In genomic region chr5:91092859-91093843, GRCh38 we compare ENCODE assay signal across 24 cellular contexts.
A peak's percentile ranks its signal among the peaks of the same experiment; 100 is the strongest.
DNase-seq lines count a peak whose midpoint lies in the region; ATAC-seq, FAIRE-seq and TF ChIP-seq lines count a peak whose summit lies in the region.
"Had no signal": no experiment of that assay in that cellular context is flagged by ENCODE, and none has a peak within 500 bp of the region (broad histone marks: within the 10 kb centered on the region; RNA-seq: fewer than 3 reads in every experiment).

No MANE protein-coding gene starts in this region.

- CTCF ChIA-PET in A549 (lab: Yijun Ruan, JAX) = interaction anchor here (0.9 to 2.4 kb wide), 4 partner anchors 9 to 292 kb away, joined by 3 to 9 read pairs (median 6); no protein-coding TSS in a partner anchor
- CTCF ChIA-PET in H1 (lab: Charles Lee; ENCODE audit: partially characterized antibody) = interaction anchor here (1.8 to 2.2 kb wide), 2 partner anchors 16 to 104 kb away, joined by 4 to 6 read pairs; no protein-coding TSS in a partner anchor

- no peak overlapping the region for H3K56ac ChIP-seq in H1 (replicated peaks; ENCODE audit: insufficient read length, low read depth, low read length)

- H3K4ac ChIP-seq in H1 (replicated peaks; ENCODE audit: insufficient read length, low read depth, low read length) (no peak overlapping the region), trophoblast cell (ENCODE audit: low read depth, low read length) (no peak overlapping the region)

- no peak overlapping the region for H2AK5ac ChIP-seq in H1 (ENCODE audit: low read depth, low read length)
- H2AK5ac ChIP-seq in trophoblast cell (ENCODE audit: low read length) = no peak overlapping the region

- TF ChIP-seq CTCF in A549 (IDR thresholded peaks at IDR 0.05) (no peak), H1 (IDR thresholded peaks at IDR 0.05; ENCODE audit: control extremely low read depth in 1 of 3, insufficient read depth in 1 of 3, low read depth in 1 of 3, low read length in 3 of 3) (no peak), dorsolateral prefrontal cortex (IDR thresholded peaks at IDR 0.05 in 54 of 56, conservative IDR thresholded peaks at IDR 0.05 in 2 of 56; ENCODE audit: low read depth in 1 of 56, partially characterized antibody in 56 of 56) (no peak)

- no peak overlapping the region for H3K4me2 ChIP-seq in A549
- no peak overlapping the region for H3K4me2 ChIP-seq in H1 (ENCODE audit: insufficient read depth in 1 of 2, low read depth in 2 of 2, low read length in 2 of 2)
- H3K4me2 ChIP-seq in trophoblast cell (ENCODE audit: low read length) = no peak overlapping the region
- H3K4me2 ChIP-seq: PC-9 had no signal

- DNase-seq in A549 (ENCODE audit: low read depth in 1 of 2, low spot score in 1 of 2) = no peak
- peak; percentile 3 for DNase-seq in SK-N-DZ (ENCODE audit: low spot score)
- DNase-seq in H1 (ENCODE audit: low read depth in 1 of 2, low spot score in 2 of 2) = no peak
- peak; percentile 42 to 67 for DNase-seq in trophoblast cell
- DNase-seq in dorsolateral prefrontal cortex = no peak
- DNase-seq in HuH-7.5 (ENCODE audit: low spot score) = no peak
- no peak for DNase-seq in NCI-H1048 (lab: John Stamatoyannopoulos, UW)
- DNase-seq: 8988T; GM23248; HFFc6; NCI-H1092 treated with DMSO at 0.1 percent for 48 hours; NCI-H146; NCI-H1930; NCI-H2107; NCI-H446; NCI-H524 treated with DMSO at 0.1 percent for 48 hours; NCI-H774; NK-92 treated with Interleukin-12 subunit alpha and Interleukin-12 subunit beta, amount 100 ng/mL, for 24 hours; PC-9; SJCRH30 had no signal

- H3K4me1 ChIP-seq in A549 (peaks cover 10% of the 10 kb centered on the region; the same call in 2 of the 3 replicates), H1 (replicated peaks in 1 of 4; ENCODE audit: control insufficient read depth in 3 of 4, insufficient read depth in 4 of 4, low read length in 3 of 4) (peaks cover 3 to 15% (median 8%) of the 10 kb centered on the region in 4 experiments; a peak in 6 of 7 replicates), trophoblast cell (ENCODE audit: control insufficient read depth in 1 of 2, insufficient read depth in 2 of 2, low read length in 2 of 2) (no peaks in the 10 kb centered on the region)
- H3K4me1 ChIP-seq: SJCRH30 had no signal

- H4K5ac ChIP-seq in H1 (ENCODE audit: insufficient read length, low read depth, low read length) = no peak overlapping the region

- H3K18ac ChIP-seq in H1 (ENCODE audit: extremely low read depth, low read length) (no peak overlapping the region), trophoblast cell (ENCODE audit: low read length) (no peak overlapping the region)

- no peaks in the 10 kb centered on the region for H3K27me3 ChIP-seq in H1 (replicated peaks in 1 of 4; ENCODE audit: control insufficient read depth in 3 of 4, extremely low read depth in 1 of 4, insufficient read depth in 3 of 4, low read length in 3 of 4)
- no peaks in the 10 kb centered on the region for H3K27me3 ChIP-seq in trophoblast cell (ENCODE audit: insufficient read depth, low read length)
- no peaks in the 10 kb centered on the region for H3K27me3 ChIP-seq in dorsolateral prefrontal cortex
- H3K27me3 ChIP-seq: SJCRH30 had no signal

- H3K79me2 ChIP-seq in H1 (ENCODE audit: control insufficient read depth in 1 of 2, insufficient read depth in 2 of 2, low read length in 2 of 2) (no peaks in the 10 kb centered on the region; a peak in 1 of 4 replicates), trophoblast cell (ENCODE audit: control insufficient read depth, insufficient read depth, low read length, poor library complexity) (no peaks in the 10 kb centered on the region)

- H2BK15ac ChIP-seq in H1 (ENCODE audit: low read length) = 0 out of 2 replicates have a peak overlapping the region, but pooled peaks have one; percentile 40

- 0 out of 2 replicates have a peak overlapping the region, but pooled peaks have one; percentile 25 for H2BK20ac ChIP-seq in H1 (ENCODE audit: low read length)

- no peak for ATAC-seq in A549
- no peak for ATAC-seq in GM18520 (IDR thresholded peaks at IDR 0.05; ENCODE audit: unreplicated experiment)
- ATAC-seq: Right ventricle myocardium inferior had no signal

- no peak overlapping the region for H2AFZ ChIP-seq in H1 (ENCODE audit: low read length)
- H2AFZ ChIP-seq in trophoblast cell (ENCODE audit: insufficient read depth, low read length, poor library complexity) = no peak overlapping the region
- H2AFZ ChIP-seq: GM23248, PC-9 had no signal

- H3K14ac ChIP-seq in H1 (ENCODE audit: insufficient read length) (no peak overlapping the region), trophoblast cell (ENCODE audit: low read length) (no peak overlapping the region)

- H3K23ac ChIP-seq in H1 (ENCODE audit: insufficient read length) (no peak overlapping the region), trophoblast cell (ENCODE audit: low read length) (no peak overlapping the region)

- 83% methylated on average over 10 of the region's 10 CpGs for WGBS in A549 (ENCODE audit: missing lambda C conversion rate)
- 89% methylated on average over 10 of the region's 10 CpGs; no CpG with 5 or more reads in 1 of the 2 experiments for WGBS in H1 (ENCODE audit: extremely low coverage in 1 of 2, insufficient coverage in 1 of 2, insufficient read length in 1 of 2, insufficient replicate concordance in 2 of 2, low coverage in 1 of 2, low lambda C conversion rate in 2 of 2, missing lambda C conversion rate in 1 of 2), 2 experiments
- WGBS in trophoblast cell (ENCODE audit: extremely low coverage, insufficient coverage, insufficient read length) = no CpG with 5 or more reads among the region's 10 CpGs

- FAIRE-seq in A549 (lab: Jason Lieb, UNC) (no peak), H1 (lab: Jason Lieb, UNC) (no peak)
- FAIRE-seq: GM18507 had no signal

- H4K20me1 ChIP-seq in H1 (replicated peaks in 1 of 2; ENCODE audit: control insufficient read depth in 1 of 2, insufficient read depth in 2 of 2, low read length in 2 of 2) = no peaks in the 10 kb centered on the region

- H2BK12ac ChIP-seq in H1 (ENCODE audit: low read depth, low read length) = no peak overlapping the region
- no peak overlapping the region for H2BK12ac ChIP-seq in trophoblast cell (ENCODE audit: low read length)

- H3K27ac ChIP-seq in A549 (no peak overlapping the region), H1 (ENCODE audit: low read depth, low read length) (no peak overlapping the region), trophoblast cell (ENCODE audit: low read depth, low read length) (no peak overlapping the region), dorsolateral prefrontal cortex (no peak overlapping the region)
- H3K27ac ChIP-seq: GM23248, PC-9, SJCRH30 had no signal

- H2BK120ac ChIP-seq in H1 (replicated peaks; ENCODE audit: low read depth, low read length) = no peak overlapping the region
- H2BK120ac ChIP-seq in trophoblast cell (ENCODE audit: insufficient read depth, low read length, poor library complexity) = no peak overlapping the region

- TF ChIP-seq POLR2A in A549 (IDR thresholded peaks at IDR 0.05; ENCODE audit: low read length) (no peak), H1 (IDR thresholded peaks at IDR 0.05; ENCODE audit: control extremely low read depth in 1 of 2, low read depth in 2 of 2, low read length in 2 of 2) (no peak)

- TF ChIP-seq RAD21 in A549 (conservative IDR thresholded peaks at IDR 0.05 in 1 of 2, IDR thresholded peaks at IDR 0.05 in 1 of 2) (no peak), H1 (IDR thresholded peaks at IDR 0.05 in 1 of 2, conservative IDR thresholded peaks at IDR 0.05 in 1 of 2; ENCODE audit: low read depth in 2 of 2, low read length in 2 of 2) (no peak)

- POLR2A ChIA-PET in A549 (lab: Yijun Ruan, JAX) (interaction anchor here (1.3 kb wide), 1 partner anchor 290 kb away, joined by 3 read pairs; the partner anchor contains the start of gene ARRDC3), H1 (lab: Charles Lee; ENCODE audit: partially characterized antibody) (interaction anchor here (0.6 kb wide), 1 partner anchor 9 kb away, joined by 3 read pairs; no protein-coding TSS in a partner anchor)

- H2BK5ac ChIP-seq in H1 (ENCODE audit: low read depth, low read length) (no peak overlapping the region), trophoblast cell (ENCODE audit: low read depth, low read length, poor library complexity) (no peak overlapping the region)

- H4K91ac ChIP-seq in H1 (replicated peaks; ENCODE audit: insufficient read length, low read length) (no peak overlapping the region), trophoblast cell (ENCODE audit: low read depth, low read length) (no peak overlapping the region)

- TF ChIP-seq EP300 in A549 (IDR thresholded peaks at IDR 0.05) (no peak), H1 (IDR thresholded peaks at IDR 0.05; ENCODE audit: borderline replicate concordance in 1 of 2, low read depth in 2 of 2, low read length in 2 of 2) (no peak)

- H4K8ac ChIP-seq in H1 (ENCODE audit: extremely low read depth, insufficient read depth, low read length) = no peak overlapping the region
- no peak overlapping the region for H4K8ac ChIP-seq in trophoblast cell (ENCODE audit: low read depth, low read length)

- H3K9me3 ChIP-seq in A549 (no peaks in the 10 kb centered on the region), H1 (ENCODE audit: insufficient read depth in 2 of 2, low read depth in 1 of 2, low read length in 1 of 2) (no peaks in the 10 kb centered on the region), trophoblast cell (ENCODE audit: insufficient read depth, low read depth, low read length) (no peaks in the 10 kb centered on the region)
- H3K9me3 ChIP-seq: HAP-1, SJCRH30 had no signal

- H3K36me3 ChIP-seq in H1 (ENCODE audit: control insufficient read depth in 2 of 4, insufficient read depth in 4 of 4, low read length in 3 of 4) = no peaks in the 10 kb centered on the region
- H3K36me3 ChIP-seq in trophoblast cell (ENCODE audit: control insufficient read depth in 1 of 2, insufficient read depth in 2 of 2, low read length in 2 of 2) = no peaks in the 10 kb centered on the region
- H3K36me3 ChIP-seq: HAP-1, SJCRH30 had no signal

- H3K79me1 ChIP-seq in H1 (ENCODE audit: low read depth, low read length) = no peaks in the 10 kb centered on the region
- no peaks in the 10 kb centered on the region for H3K79me1 ChIP-seq in trophoblast cell (ENCODE audit: low read length)

- no peaks in the 10 kb centered on the region for H3K23me2 ChIP-seq in H1 (ENCODE audit: low read depth, low read length)

- intact Hi-C loops in dorsolateral prefrontal cortex (cut with DNase I) = no loop called here

- no peak overlapping the region for H3K4me3 ChIP-seq in A549
- H3K4me3 ChIP-seq in H1 (ENCODE audit: extremely low read depth in 1 of 4, insufficient read depth in 2 of 4, low read depth in 3 of 4, low read length in 4 of 4) = no peak overlapping the region
- no peak overlapping the region for H3K4me3 ChIP-seq in trophoblast cell (ENCODE audit: low read depth, low read length)
- no peak overlapping the region for H3K4me3 ChIP-seq in dorsolateral prefrontal cortex
- H3K4me3 ChIP-seq: GM23248, HAP-1, PC-9, SJCRH30 had no signal

- H4K12ac ChIP-seq in trophoblast cell (ENCODE audit: low read depth, low read length) = no peak overlapping the region

- H3K9ac ChIP-seq in H1 (replicated peaks in 1 of 4; ENCODE audit: extremely low read depth in 1 of 4, low read depth in 3 of 4, low read length in 3 of 4) = no peak overlapping the region
- H3K9ac ChIP-seq in trophoblast cell (ENCODE audit: low read length) = no peak overlapping the region
- H3K9ac ChIP-seq: GM23248 had no signal

TF ChIP-seq in H1, 55 proteins besides CTCF, POLR2A, EP300 and RAD21 (continues in another document):
- TF ChIP-seq EZH2 (IDR thresholded peaks at IDR 0.05; ENCODE audit: low read depth, low read length, severe bottlenecking) = no peak
- TF ChIP-seq JUN (IDR thresholded peaks at IDR 0.05; ENCODE audit: low read depth, low read length) = no peak
- no peak for TF ChIP-seq CEBPB (IDR thresholded peaks at IDR 0.05; ENCODE audit: low read depth, low read length)

Comparison
In these comparisons a context has a peak if more than half of its experiments do, and no peak if none do; other contexts are left out.
1. DNase-seq: peak in SK-N-DZ (single experiment) and trophoblast cell (2 of 2); none in A549 (0 of 2), H1 (0 of 2), dorsolateral prefrontal cortex (0 of 10), HuH-7.5 (single experiment) and NCI-H1048 (single experiment).
2. Of the 18 proteins assayed by ChIP-seq in both H1 and A549: peak only in H1: none; only in A549: MAFK; in both: none; in neither: 17.